1 cellular context compared by ENCODE assay signal in the genomic region with DNA sequence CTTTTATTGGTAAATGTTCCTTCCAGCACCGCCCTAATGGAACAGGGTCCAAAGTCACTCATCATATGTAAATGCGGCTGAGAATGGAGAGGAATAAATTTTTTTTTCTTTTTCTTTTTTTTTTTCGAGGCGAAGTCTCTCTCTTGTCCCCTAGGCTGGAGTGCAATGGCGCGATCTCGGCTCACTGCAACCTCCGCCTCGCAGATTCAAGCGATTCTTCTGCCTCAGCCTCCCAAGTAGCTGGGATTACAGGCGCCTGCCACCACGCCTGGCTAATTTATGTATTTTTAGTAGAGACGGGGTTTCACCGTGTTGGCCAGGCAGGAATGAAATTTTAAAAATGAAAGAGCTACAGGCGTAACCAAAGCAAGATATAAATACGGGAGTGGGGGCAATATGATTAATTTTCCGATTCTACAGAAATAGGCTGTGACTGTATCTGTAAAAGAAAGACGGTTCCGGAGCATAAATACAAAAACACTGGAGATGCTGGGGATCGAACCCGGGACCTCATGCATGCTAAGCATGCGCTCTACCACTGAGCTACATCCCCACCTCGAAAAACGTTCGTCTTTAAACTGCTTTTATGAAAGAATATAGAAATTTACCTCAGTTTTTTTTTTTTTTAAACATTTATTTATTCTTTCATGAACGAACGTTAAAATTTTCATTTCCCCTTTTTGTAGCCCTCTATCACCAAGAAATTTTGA.
A peak's percentile ranks its signal among the peaks of the same experiment; 100 is the strongest.
TF ChIP-seq lines count a peak whose summit lies in the region.

No MANE protein-coding gene starts in this region.

TF ChIP-seq in HepG2, 621 proteins besides CTCF, POLR2A, EP300 and RAD21 (continued from another document and continues in another):
- TF ChIP-seq FOXO4 (CRISPR knock-in tag; conservative IDR thresholded peaks at IDR 0.05): no peak
- TF ChIP-seq PAF1 (CRISPR knock-in tag; IDR thresholded peaks at IDR 0.05): no peak
- TF ChIP-seq GFI1 (CRISPR knock-in tag; IDR thresholded peaks at IDR 0.05; ENCODE audit: borderline replicate concordance): no peak
- 0 out of 2 replicates have a peak, but pooled peaks have one; percentile 52 for TF ChIP-seq KLF11 (CRISPR knock-in tag; IDR thresholded peaks at IDR 0.05)
- TF ChIP-seq RFXANK (CRISPR knock-in tag; IDR thresholded peaks at IDR 0.05): no peak
- TF ChIP-seq JDP2 (CRISPR knock-in tag; IDR thresholded peaks at IDR 0.05; ENCODE audit: borderline replicate concordance): no peak
- TF ChIP-seq SAP130 (CRISPR knock-in tag; IDR thresholded peaks at IDR 0.05; ENCODE audit: low read depth): no peak; the same call in 1 of the 2 replicates
- TF ChIP-seq, protein P1, sequence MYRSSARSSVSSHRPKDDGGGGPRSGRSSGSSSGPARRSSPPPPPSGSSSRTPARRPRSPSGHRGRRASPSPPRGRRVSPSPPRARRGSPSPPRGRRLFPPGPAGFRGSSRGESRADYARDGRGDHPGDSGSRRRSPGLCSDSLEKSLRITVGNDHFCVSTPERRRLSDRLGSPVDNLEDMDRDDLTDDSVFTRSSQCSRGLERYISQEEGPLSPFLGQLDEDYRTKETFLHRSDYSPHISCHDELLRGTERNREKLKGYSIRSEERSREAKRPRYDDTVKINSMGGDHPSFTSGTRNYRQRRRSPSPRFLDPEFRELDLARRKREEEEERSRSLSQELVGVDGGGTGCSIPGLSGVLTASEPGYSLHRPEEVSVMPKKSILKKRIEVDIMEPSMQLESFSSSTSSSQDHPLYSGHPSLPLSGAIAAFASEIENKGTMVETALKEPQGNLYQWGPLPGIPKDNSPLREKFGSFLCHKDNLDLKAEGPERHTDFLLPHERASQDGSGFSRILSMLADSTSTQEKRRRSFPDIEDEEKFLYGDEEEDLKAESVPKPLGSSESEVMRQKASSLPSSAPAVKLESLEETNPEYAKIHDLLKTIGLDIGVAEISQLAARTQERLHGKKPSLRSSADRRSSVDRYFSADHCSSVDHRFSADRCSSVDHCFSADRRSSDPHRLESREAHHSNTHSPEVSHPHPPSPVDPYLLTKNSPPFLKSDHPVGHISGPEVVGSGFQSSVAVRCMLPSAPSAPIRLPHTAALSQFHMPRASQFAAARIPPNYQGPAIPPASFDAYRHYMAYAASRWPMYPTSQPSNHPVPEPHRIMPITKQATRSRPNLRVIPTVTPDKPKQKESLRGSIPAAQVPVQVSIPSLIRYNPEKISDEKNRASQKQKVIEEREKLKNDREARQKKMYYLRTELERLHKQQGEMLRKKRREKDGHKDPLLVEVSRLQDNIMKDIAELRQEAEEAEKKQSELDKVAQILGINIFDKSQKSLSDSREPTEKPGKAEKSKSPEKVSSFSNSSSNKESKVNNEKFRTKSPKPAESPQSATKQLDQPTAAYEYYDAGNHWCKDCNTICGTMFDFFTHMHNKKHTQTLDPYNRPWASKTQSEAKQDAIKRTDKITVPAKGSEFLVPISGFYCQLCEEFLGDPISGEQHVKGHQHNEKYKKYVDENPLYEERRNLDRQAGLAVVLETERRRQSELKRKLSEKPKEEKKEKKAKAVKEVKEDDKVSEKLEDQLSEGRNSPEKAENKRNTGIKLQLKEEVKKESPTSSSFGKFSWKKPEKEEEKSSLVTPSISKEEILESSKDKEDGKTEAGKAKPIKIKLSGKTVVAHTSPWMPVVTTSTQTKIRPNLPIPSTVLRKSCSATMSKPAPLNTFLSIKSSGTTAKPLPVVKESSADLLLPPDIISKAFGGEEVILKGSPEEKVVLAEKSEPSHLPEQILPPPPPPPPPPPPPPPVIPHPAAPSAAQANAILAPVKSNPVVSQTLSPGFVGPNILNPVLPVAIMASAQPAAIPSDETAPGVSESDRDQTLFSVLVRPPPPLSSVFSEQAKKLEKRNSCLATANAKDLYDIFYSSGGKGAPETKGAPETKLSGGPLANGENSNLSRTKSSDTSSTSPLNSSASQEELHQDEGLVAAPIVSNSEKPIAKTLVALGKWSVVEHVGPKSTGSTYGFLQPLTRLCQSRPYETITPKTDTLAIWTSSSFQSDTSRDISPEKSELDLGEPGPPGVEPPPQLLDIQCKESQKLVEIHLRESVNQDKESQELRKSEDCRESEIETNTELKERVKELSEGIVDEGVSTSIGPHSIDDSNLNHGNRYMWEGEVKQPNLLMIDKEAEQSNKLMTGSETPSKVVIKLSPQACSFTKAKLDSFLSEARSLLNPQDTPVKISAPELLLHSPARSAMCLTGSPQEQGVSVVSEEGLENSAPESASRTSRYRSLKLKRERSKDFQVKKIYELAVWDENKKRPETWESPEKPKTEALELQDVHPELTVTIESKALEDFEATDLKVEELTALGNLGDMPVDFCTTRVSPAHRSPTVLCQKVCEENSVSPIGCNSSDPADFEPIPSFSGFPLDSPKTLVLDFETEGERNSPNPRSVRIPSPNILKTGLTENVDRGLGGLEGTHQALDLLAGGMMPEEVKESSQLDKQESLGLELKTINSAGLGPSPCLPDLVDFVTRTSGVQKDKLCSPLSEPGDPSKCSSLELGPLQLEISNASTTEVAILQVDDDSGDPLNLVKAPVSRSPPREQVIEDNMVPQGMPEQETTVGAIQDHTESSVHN (CRISPR knock-in tag; IDR thresholded peaks at IDR 0.05): no peak
- TF ChIP-seq FOSL1 (CRISPR knock-in tag; IDR thresholded peaks at IDR 0.05; ENCODE audit: borderline replicate concordance): no peak
- TF ChIP-seq ZNF556 (CRISPR knock-in tag; IDR thresholded peaks at IDR 0.05; ENCODE audit: borderline replicate concordance): no peak; the same call in 1 of the 2 replicates
- peak; percentile 52 for TF ChIP-seq PPARG (CRISPR knock-in tag; conservative IDR thresholded peaks at IDR 0.05)
- no peak for TF ChIP-seq RARG (CRISPR knock-in tag; IDR thresholded peaks at IDR 0.05; ENCODE audit: low read depth)
- no peak for TF ChIP-seq MYPOP (CRISPR knock-in tag; IDR thresholded peaks at IDR 0.05)
- peak; percentile 19; the same call in 1 of the 2 replicates for TF ChIP-seq ZMYM3 (CRISPR knock-in tag; IDR thresholded peaks at IDR 0.05)
- TF ChIP-seq KLF13 (CRISPR knock-in tag; IDR thresholded peaks at IDR 0.05): no peak
- TF ChIP-seq ZNF775 (CRISPR knock-in tag; IDR thresholded peaks at IDR 0.05; ENCODE audit: borderline replicate concordance): no peak
- no peak for TF ChIP-seq STAG1 (CRISPR knock-in tag; IDR thresholded peaks at IDR 0.05)
- no peak for TF ChIP-seq ZFYVE20 (CRISPR knock-in tag; IDR thresholded peaks at IDR 0.05; ENCODE audit: borderline replicate concordance, low read depth)
- TF ChIP-seq, protein P2, sequence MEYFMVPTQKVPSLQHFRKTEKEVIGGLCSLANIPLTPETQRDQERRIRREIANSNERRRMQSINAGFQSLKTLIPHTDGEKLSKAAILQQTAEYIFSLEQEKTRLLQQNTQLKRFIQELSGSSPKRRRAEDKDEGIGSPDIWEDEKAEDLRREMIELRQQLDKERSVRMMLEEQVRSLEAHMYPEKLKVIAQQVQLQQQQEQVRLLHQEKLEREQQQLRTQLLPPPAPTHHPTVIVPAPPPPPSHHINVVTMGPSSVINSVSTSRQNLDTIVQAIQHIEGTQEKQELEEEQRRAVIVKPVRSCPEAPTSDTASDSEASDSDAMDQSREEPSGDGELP (IDR thresholded peaks at IDR 0.05; ENCODE audit: borderline replicate concordance, low read depth): 0 out of 2 replicates have a peak, but pooled peaks have one; percentile 5
- TF ChIP-seq HBP1 (CRISPR knock-in tag; IDR thresholded peaks at IDR 0.05; ENCODE audit: low read depth): no peak
- no peak for TF ChIP-seq RBM39 (IDR thresholded peaks at IDR 0.05; ENCODE audit: low read depth, low read length, poor library complexity, severe bottlenecking)
- no peak for TF ChIP-seq REL (CRISPR knock-in tag; conservative IDR thresholded peaks at IDR 0.05)
- TF ChIP-seq ZNF530 (CRISPR knock-in tag; IDR thresholded peaks at IDR 0.05; ENCODE audit: low read depth): no peak
- TF ChIP-seq SIX1 (CRISPR knock-in tag; IDR thresholded peaks at IDR 0.05; ENCODE audit: borderline replicate concordance): no peak
- no peak for TF ChIP-seq GABPA (IDR thresholded peaks at IDR 0.05; ENCODE audit: low read depth, low read length)
- no peak for TF ChIP-seq GABPA (CRISPR knock-in tag; IDR thresholded peaks at IDR 0.05; ENCODE audit: low read depth)
- TF ChIP-seq ATF7-NPFF (CRISPR knock-in tag; IDR thresholded peaks at IDR 0.05; ENCODE audit: low read depth): no peak
- no peak for TF ChIP-seq ZBTB20 (CRISPR knock-in tag; IDR thresholded peaks at IDR 0.05; ENCODE audit: borderline replicate concordance, low read depth)
- peak in 1 of 2 experiments; percentile 74; a peak in 2 of 4 replicates for TF ChIP-seq KLF16 (CRISPR knock-in tag; IDR thresholded peaks at IDR 0.05)
- 0 out of 2 replicates have a peak, but pooled peaks have one; percentile 20 for TF ChIP-seq HDAC1 (CRISPR knock-in tag; IDR thresholded peaks at IDR 0.05)
- TF ChIP-seq ZNF550 (CRISPR knock-in tag; IDR thresholded peaks at IDR 0.05; ENCODE audit: borderline replicate concordance): no peak
- no peak for TF ChIP-seq ATAD3A (CRISPR knock-in tag; IDR thresholded peaks at IDR 0.05)
- no peak for TF ChIP-seq EEA1 (CRISPR knock-in tag; IDR thresholded peaks at IDR 0.05; ENCODE audit: borderline replicate concordance)
- TF ChIP-seq ZNF800 (CRISPR knock-in tag; IDR thresholded peaks at IDR 0.05): no peak
- TF ChIP-seq HOXA9 (CRISPR knock-in tag; IDR thresholded peaks at IDR 0.05; ENCODE audit: borderline replicate concordance): no peak
- TF ChIP-seq RCOR2 (CRISPR knock-in tag; IDR thresholded peaks at IDR 0.05): peak; percentile 45; the same call in 1 of the 2 replicates
- TF ChIP-seq ZNF121 (CRISPR knock-in tag; IDR thresholded peaks at IDR 0.05): no peak
- TF ChIP-seq PTBP1 (IDR thresholded peaks at IDR 0.05; ENCODE audit: low read depth, low read length, poor library complexity, severe bottlenecking): no peak
- TF ChIP-seq HNF4A (CRISPR knock-in tag; IDR thresholded peaks at IDR 0.05): no peak
- peak; percentile 58; the same call in 1 of the 2 replicates for TF ChIP-seq NFIC (IDR thresholded peaks at IDR 0.05; ENCODE audit: low read length)
- no peak for TF ChIP-seq ZNF607 (CRISPR knock-in tag; IDR thresholded peaks at IDR 0.05; ENCODE audit: borderline replicate concordance)
- TF ChIP-seq PREB (CRISPR knock-in tag; IDR thresholded peaks at IDR 0.05): no peak
- no peak for TF ChIP-seq ZNF496 (CRISPR knock-in tag; IDR thresholded peaks at IDR 0.05; ENCODE audit: insufficient replicate concordance)
- no peak for TF ChIP-seq ZNF263 (CRISPR knock-in tag; IDR thresholded peaks at IDR 0.05)
- no peak for TF ChIP-seq MLLT10 (CRISPR knock-in tag; IDR thresholded peaks at IDR 0.05)
- no peak for TF ChIP-seq ZFP41 (CRISPR knock-in tag; IDR thresholded peaks at IDR 0.05; ENCODE audit: borderline replicate concordance)
- TF ChIP-seq TAF1 (CRISPR knock-in tag; IDR thresholded peaks at IDR 0.05): no peak
- no peak for TF ChIP-seq TP53 (CRISPR knock-in tag; conservative IDR thresholded peaks at IDR 0.05)
- TF ChIP-seq ZNF747 (CRISPR knock-in tag; IDR thresholded peaks at IDR 0.05; ENCODE audit: borderline replicate concordance): no peak
- TF ChIP-seq ZNF451 (CRISPR knock-in tag; IDR thresholded peaks at IDR 0.05): no peak
